Comparison of ENCODE assay signal across 10 cellular contexts in genomic region chr16:1125471-1125870, GRCh38. TPM values are rescaled to one million over a fixed set of nuclear protein-coding genes. Genes with fewer than 3 reads are reported as not detected.
DNase-seq lines count a peak whose midpoint lies in the region; ATAC-seq and TF ChIP-seq lines count a peak whose summit lies in the region.
"Had no signal": no experiment of that assay in that cellular context is flagged by ENCODE, and none has a peak within 500 bp of the region (broad histone marks: within the 10 kb centered on the region; RNA-seq: fewer than 3 reads in every experiment).

No MANE protein-coding gene starts in this region.

- intact Hi-C loops in dorsolateral prefrontal cortex (cut with DNase I): no loop called here

- DNase-seq in NCI-H526 (lab: John Stamatoyannopoulos, UW) (peak; percentile 17 to 67), NCI-H526 treated with DMSO at 0.1 percent for 48 hours (lab: John Stamatoyannopoulos, UW) (no peak), NCI-H69 (lab: John Stamatoyannopoulos, UW) (peak; percentile 97), dorsolateral prefrontal cortex (peak; percentile 21 to 89 (median 82)), MG63 (no peak)
- peak; percentile 17 to 40 for DNase-seq in stimulated activated CD4-positive, alpha-beta T cell treated with anti-CD3 and anti-CD28 coated beads, Interleukin-4, amount 100 ng/mL, for 4 hours
- DNase-seq: kidney had no signal

- ATAC-seq in HG03565 (IDR thresholded peaks at IDR 0.05; ENCODE audit: unreplicated experiment): no peak
- no peak for ATAC-seq in HG03520 (IDR thresholded peaks at IDR 0.05; ENCODE audit: unreplicated experiment)

- H3K4me3 ChIP-seq in dorsolateral prefrontal cortex: peak overlapping the region in 5 of 59 donors; percentile 5 to 42 (median 21)
- H3K4me3 ChIP-seq in MG63: no peak overlapping the region

- H3K36me3 ChIP-seq in MG63: no peaks in the 10 kb centered on the region

- H3K27me3 ChIP-seq in dorsolateral prefrontal cortex: peaks cover 0 to 5% (median 0%) of the 10 kb centered on the region in 45 donors
- no peaks in the 10 kb centered on the region for H3K27me3 ChIP-seq in MG63

- H3K27ac ChIP-seq in dorsolateral prefrontal cortex: peak overlapping the region in 11 of 59 donors; percentile 2 to 57 (median 33)

- no peaks in the 10 kb centered on the region for H3K9me3 ChIP-seq in MG63

- TF ChIP-seq CTCF in dorsolateral prefrontal cortex (IDR thresholded peaks at IDR 0.05 in 54 of 56, conservative IDR thresholded peaks at IDR 0.05 in 2 of 56; ENCODE audit: low read depth in 1 of 56, partially characterized antibody in 56 of 56): no peak

RNA-seq across cellular contexts. Expression of gene CACNA1H, which starts 27.4 kb away (rescaled TPM):
- total RNA-seq in dorsolateral prefrontal cortex: 10 to 100 TPM in 22 of 120 experiments, 1 to 10 TPM in 98; 2.5 to 14.6 (median 7.0) TPM
- total RNA-seq in MG63 (2014; rRNA removed; shearing (Covaris generic); ENCODE audit: low replicate concordance): 0.27 and 0.59 TPM in 2 replicates

RNA-seq across cellular contexts. Expression of gene C1QTNF8, which starts 29.4 kb away (rescaled TPM):
- under 1 TPM in 12 of 120 experiments, not detected in 108; 0.27 to 0.98 (median 0.49) TPM for total RNA-seq in dorsolateral prefrontal cortex
- not detected in 2 replicates for total RNA-seq in MG63 (2014; rRNA removed; shearing (Covaris generic); ENCODE audit: low replicate concordance)
- total RNA-seq: B cell, kidney had no signal

RNA-seq across cellular contexts. Expression of gene SSTR5, which starts 52.9 kb away (rescaled TPM):
- under 1 TPM in 8 of 120 experiments, not detected in 112; 0.37 to 0.67 (median 0.44) TPM for total RNA-seq in dorsolateral prefrontal cortex
- total RNA-seq in MG63 (2014; rRNA removed; shearing (Covaris generic); ENCODE audit: low replicate concordance): not detected in 2 replicates
- total RNA-seq: B cell had no signal

Comparison
In these comparisons a context has a peak if more than half of its experiments do, and no peak if none do; other contexts are left out.
1. DNase-seq: peak in NCI-H526 (2 of 2), NCI-H69 (single experiment), dorsolateral prefrontal cortex (10 of 10) and stimulated activated CD4-positive, alpha-beta T cell treated with anti-CD3 and anti-CD28 coated beads, Interleukin-4, amount 100 ng/mL, for 4 hours (2 of 2); none in NCI-H526 treated with DMSO at 0.1 percent for 48 hours (single experiment) and MG63 (single experiment).